13 cellular contexts compared by ENCODE assay signal in genomic region chr1:234206651-234207284, GRCh38.
DNase-seq lines count a peak whose midpoint lies in the region; ATAC-seq and TF ChIP-seq lines count a peak whose summit lies in the region.
"Had no signal": no experiment of that assay in that cellular context is flagged by ENCODE, and none has a peak within 500 bp of the region (broad histone marks: within the 10 kb centered on the region; RNA-seq: fewer than 3 reads in every experiment).

No MANE protein-coding gene starts in this region.

- TF ChIP-seq POLR2A in heart left ventricle (IDR thresholded peaks at IDR 0.05): no peak

- H3K4me1 ChIP-seq in adipocyte (ENCODE audit: control insufficient read depth, insufficient read depth, low read length) (no peaks in the 10 kb centered on the region), heart left ventricle (no peaks in the 10 kb centered on the region)

- 62 to 69% (median 66%) methylated on average over 17 to 18 of the region's 18 CpGs for WGBS in heart left ventricle, 4 donors

- DNase-seq in A172 (ENCODE audit: low spot score) (peak; percentile 94), HFFc6 (peak; percentile 38), adipocyte (ENCODE audit: low read depth) (peak; percentile 47), heart left ventricle (peak in 2 of 5 donors; percentile 20 to 54), NCI-H2171 treated with DMSO at 0.1 percent for 48 hours (lab: John Stamatoyannopoulos, UW) (no peak)
- DNase-seq in activated effector memory CD4-positive, alpha-beta T cell treated with anti-CD3 and anti-CD28 coated beads, Interleukin-2, amount 50 U/mL, for 16 hours: no peak
- DNase-seq: cerebellar nuclear complex, KG1, NCI-H748 treated with DMSO at 0.1 percent for 48 hours, nephron progenitor cell, T-helper 2 cell had no signal

- no peak overlapping the region for H3K9ac ChIP-seq in adipocyte (ENCODE audit: low read length)

- H3K4me3 Mint-ChIP-seq in HFFc6: no peak overlapping the region
- H3K4me3 Mint-ChIP-seq: nephron progenitor cell had no signal

- TF ChIP-seq CTCF in HFFc6 (IDR thresholded peaks at IDR 0.05) (no peak), heart left ventricle (IDR thresholded peaks at IDR 0.05) (no peak)

- H3K36me3 Mint-ChIP-seq in HFFc6 (ENCODE audit: low read depth): peaks cover 10% of the 10 kb centered on the region; the same call in 1 of the 2 replicates

- H3K4me3 ChIP-seq in adipocyte (ENCODE audit: low read length) (no peak overlapping the region), heart left ventricle (no peak overlapping the region)

- H3K36me3 ChIP-seq in adipocyte (ENCODE audit: control insufficient read depth, insufficient read depth, low read length, severe bottlenecking) (no peaks in the 10 kb centered on the region), heart left ventricle (no peaks in the 10 kb centered on the region)

- no peak overlapping the region for H3K27ac ChIP-seq in heart left ventricle

- H3K9me3 ChIP-seq in adipocyte (ENCODE audit: control insufficient read depth, low read length) (no peaks in the 10 kb centered on the region), heart left ventricle (peaks cover 0 to 3% (median 0%) of the 10 kb centered on the region in 12 donors)

- peaks cover 3% of the 10 kb centered on the region for H3K27me3 ChIP-seq in adipocyte (replicated peaks; ENCODE audit: control insufficient read depth, insufficient read depth, low read length)
- peaks cover 0 to 11% (median under 1%) of the 10 kb centered on the region in 9 donors for H3K27me3 ChIP-seq in heart left ventricle

- peaks cover 3% of the 10 kb centered on the region for H3K27me3 Mint-ChIP-seq in HFFc6 (ENCODE audit: insufficient read depth)

- intact Hi-C loops in heart left ventricle (cut with DNase I): no loop called here

- ATAC-seq in heart left ventricle (peak in 3 of 4 donors; percentile 50 to 92 (median 86)), HG02642 (IDR thresholded peaks at IDR 0.05; ENCODE audit: poor library complexity, unreplicated experiment) (no peak), GM21576 (IDR thresholded peaks at IDR 0.05; ENCODE audit: unreplicated experiment) (no peak)

- H3K4me1 Mint-ChIP-seq in HFFc6 (ENCODE audit: low read depth): peaks cover 8% of the 10 kb centered on the region; the same call in 1 of the 2 replicates

- H3K9me3 Mint-ChIP-seq in HFFc6: peaks cover 16% of the 10 kb centered on the region

- no peak overlapping the region for H3K27ac Mint-ChIP-seq in HFFc6
- H3K27ac Mint-ChIP-seq: nephron progenitor cell had no signal

Comparison
In these comparisons a context has a peak if more than half of its experiments do, and no peak if none do; other contexts are left out.
1. DNase-seq: peak in A172 (single experiment), HFFc6 (single experiment) and adipocyte (single experiment); none in activated effector memory CD4-positive, alpha-beta T cell treated with anti-CD3 and anti-CD28 coated beads, Interleukin-2, amount 50 U/mL, for 16 hours (single experiment) and NCI-H2171 treated with DMSO at 0.1 percent for 48 hours (single experiment).
2. ATAC-seq: peak in heart left ventricle (3 of 4); none in HG02642 (single experiment) and GM21576 (single experiment).